In genomic region chr22:20080445-20080775, GRCh38 we compare ENCODE assay signal across 8 cellular contexts. TPM values are rescaled to one million over a fixed set of nuclear protein-coding genes. Genes with fewer than 3 reads are reported as not detected.
A peak's percentile ranks its signal among the peaks of the same experiment; 100 is the strongest.
DNase-seq lines count a peak whose midpoint lies in the region; ATAC-seq, FAIRE-seq and TF ChIP-seq lines count a peak whose summit lies in the region.

No MANE protein-coding gene starts in this region.

- no peak for TF ChIP-seq POLR2A in thyroid gland (IDR thresholded peaks at IDR 0.05)

- intact Hi-C loops in pancreas (cut with DNase I), result no loop called here
- intact Hi-C loops in thyroid gland (cut with DNase I), result no loop called here

- peak overlapping the region; percentile 95 for H3K4me3 ChIP-seq in OCI-LY3 (ENCODE audit: low read length)
- H3K4me3 ChIP-seq in pancreas, result peak overlapping the region; percentile 62 to 86 (median 72)
- H3K4me3 ChIP-seq in thyroid gland (replicated peaks in 1 of 3), result peak overlapping the region in 2 of 3 donors; percentile 64 to 78

- DNase-seq in AG08395 (ENCODE audit: low spot score), result peak; percentile 66
- DNase-seq in activated naive CD4-positive, alpha-beta T cell (lab: John Stamatoyannopoulos, UW), result peak; percentile 37 to 64 (median 42)
- DNase-seq in glomerular visceral epithelial cell (ENCODE audit: extremely low spot score), result peak; percentile 61
- DNase-seq in pancreas, result peak; percentile 43 to 81 (median 63)
- DNase-seq in thyroid gland, result peak; percentile 54 to 59

- H3K4me2 ChIP-seq in OCI-LY3 (ENCODE audit: low read length), result peak overlapping the region; percentile 82

- FAIRE-seq in pancreas (lab: Jason Lieb, UNC), result no peak

- 1% methylated on average over 21 to 34 of the region's 34 CpGs for whole genome bisulfite sequencing in pancreas, 2 donors
- 0 to 3% methylated on average over 5 to 13 of the region's 34 CpGs for WGBS in thyroid gland, 2 donors

- H3K9ac ChIP-seq in OCI-LY3 (ENCODE audit: low read length), result peak overlapping the region; percentile 86

- H3K4me1 ChIP-seq in OCI-LY3 (ENCODE audit: low read length) (peaks cover 8% of the 10 kb centered on the region), pancreas (peaks cover 16 to 31% (median 18%) of the 10 kb centered on the region in 3 donors), thyroid gland (peaks cover 48 to 50% of the 10 kb centered on the region in 2 donors)

- H3K27ac ChIP-seq in OCI-LY3 (ENCODE audit: low read length) (peak overlapping the region; percentile 32; the same call in 1 of the 2 replicates), pancreas (peak overlapping the region; percentile 77 to 83 (median 80)), thyroid gland (peak overlapping the region; percentile 39 to 83 (median 76))

- H3K27me3 ChIP-seq in OCI-LY3 (ENCODE audit: low read depth, low read length), result no peaks in the 10 kb centered on the region
- H3K27me3 ChIP-seq in pancreas, result no peaks in the 10 kb centered on the region
- no peaks in the 10 kb centered on the region for H3K27me3 ChIP-seq in thyroid gland

- H3K9me3 ChIP-seq in OCI-LY3 (ENCODE audit: insufficient read depth, low read length), result no peaks in the 10 kb centered on the region
- H3K9me3 ChIP-seq in pancreas, result no peaks in the 10 kb centered on the region
- H3K9me3 ChIP-seq in thyroid gland, result no peaks in the 10 kb centered on the region

- TF ChIP-seq CTCF in OCI-LY3 (IDR thresholded peaks at IDR 0.05; ENCODE audit: low read depth, low read length) (no peak), pancreas (IDR thresholded peaks at IDR 0.05) (no peak), thyroid gland (IDR thresholded peaks at IDR 0.05) (no peak)

- H3K79me2 ChIP-seq in OCI-LY3 (ENCODE audit: low read length), result peaks cover 52% of the 10 kb centered on the region

- H3K36me3 ChIP-seq in OCI-LY3 (replicated peaks; ENCODE audit: low read depth, low read length) (peaks cover 4% of the 10 kb centered on the region), pancreas (no peaks in the 10 kb centered on the region), thyroid gland (no peaks in the 10 kb centered on the region)

- ATAC-seq in GM18511 (IDR thresholded peaks at IDR 0.05; ENCODE audit: unreplicated experiment), result peak; percentile 77
- peak; percentile 43 for ATAC-seq in HG03025 (IDR thresholded peaks at IDR 0.05; ENCODE audit: low FRiP score, unreplicated experiment)
- ATAC-seq in pancreas, result peak; percentile 38 to 59 (median 44)

- H4K20me1 ChIP-seq in OCI-LY3 (ENCODE audit: insufficient read depth, low read length), result peaks cover 26% of the 10 kb centered on the region

- no peak overlapping the region; the same call in 1 of the 2 replicates for H2AFZ ChIP-seq in OCI-LY3 (ENCODE audit: low read depth, low read length)

RNA-seq across cellular contexts. Expression of gene DGCR8, which starts 0.4 kb away (rescaled TPM):
- 10 to 100 TPM; 14.9 to 23.5 (median 16.4) TPM for total RNA-seq in pancreas
- 10 to 100 TPM; 31.3 to 31.9 TPM for polyA plus RNA-seq in pancreas
- total RNA-seq in thyroid gland, result 10 to 100 TPM; 28.9 to 48.8 (median 31.5) TPM

RNA-seq across cellular contexts. Expression of gene RANBP1, which starts 35.5 kb away (rescaled TPM):
- total RNA-seq in pancreas (10 to 100 TPM; 25.1 to 40.4 (median 34.3) TPM), thyroid gland (100 to 1,000 TPM; 125 to 232 (median 173) TPM)
- polyA plus RNA-seq in pancreas, result 10 to 100 TPM; 26.8 to 44.0 TPM

RNA-seq across cellular contexts. Expression of gene TRMT2A, which starts 36.6 kb away (rescaled TPM):
- 10 to 100 TPM; 23.8 to 37.3 (median 30.1) TPM for total RNA-seq in pancreas
- polyA plus RNA-seq in pancreas, result 100 to 1,000 TPM; 120 TPM
- 10 to 100 TPM; 36.9 to 65.5 (median 53.3) TPM for total RNA-seq in thyroid gland

RNA-seq across cellular contexts. Expression of gene ZDHHC8, which starts 51.2 kb away (rescaled TPM):
- total RNA-seq in pancreas (10 to 100 TPM; 20.0 to 37.7 (median 25.0) TPM), thyroid gland (10 to 100 TPM; 13.4 to 22.4 (median 18.9) TPM)
- 10 to 100 TPM; 47.7 to 51.8 TPM for polyA plus RNA-seq in pancreas

RNA-seq across cellular contexts. Expression of gene TANGO2, which starts 59.5 kb away (rescaled TPM):
- total RNA-seq in pancreas (10 to 100 TPM in 3 of 6 donors, 1 to 10 TPM in 3; 4.0 to 18.3 (median 9.6) TPM), thyroid gland (10 to 100 TPM; 50.3 to 82.7 (median 65.2) TPM)
- polyA plus RNA-seq in pancreas, result 10 to 100 TPM; 16.5 to 20.4 TPM

Comparison
In these comparisons a context has a peak if more than half of its experiments do, and no peak if none do; other contexts are left out.
1. Peak in every context shown above with its lines: DNase-seq, ATAC-seq, H3K4me3 ChIP-seq and H3K27ac ChIP-seq.